20 cellular contexts compared by ENCODE assay signal in the genomic region with DNA sequence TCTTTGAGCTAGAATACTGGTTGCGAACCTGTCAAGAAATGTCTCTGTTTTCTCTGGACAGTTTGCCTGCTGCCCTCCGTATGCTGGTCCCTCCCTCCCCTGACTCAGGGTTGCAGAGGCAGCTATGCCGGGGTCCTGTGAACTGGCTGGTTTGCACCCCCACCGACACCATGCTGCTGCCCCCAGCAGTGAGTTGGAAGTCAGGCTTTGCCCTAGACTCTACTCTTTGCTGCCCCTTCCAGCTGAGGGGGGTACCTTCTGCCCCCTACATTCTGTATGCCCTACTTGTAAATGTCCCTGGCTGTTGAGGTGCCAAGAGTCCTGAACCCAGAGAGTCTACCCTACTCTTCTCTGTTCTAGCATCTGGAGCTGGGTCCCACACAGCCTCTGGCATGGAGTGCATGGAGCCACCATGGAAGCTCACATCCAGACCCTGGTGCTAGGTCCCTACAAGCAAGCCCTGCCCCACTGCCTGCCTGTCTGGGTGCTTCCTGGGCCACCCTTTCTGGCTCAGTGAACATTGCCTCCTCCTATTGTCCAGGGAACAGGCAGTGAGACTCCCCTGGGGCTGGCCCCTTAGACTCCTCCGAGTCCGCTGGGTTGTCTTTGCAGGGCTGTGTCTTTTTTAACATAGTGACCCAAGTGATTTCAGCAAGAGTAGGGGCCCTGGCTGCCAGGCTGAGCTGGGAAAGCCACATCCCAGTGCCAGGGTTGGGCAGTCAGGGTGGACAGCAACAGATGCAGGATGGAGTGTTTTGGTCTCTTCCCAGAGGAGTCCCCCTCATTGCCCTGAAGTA.
"Had no signal": no experiment of that assay in that cellular context is flagged by ENCODE, and none has a peak within 500 bp of the region (broad histone marks: within the 10 kb centered on the region; RNA-seq: fewer than 3 reads in every experiment).

No MANE protein-coding gene starts in this region.

- H3K27ac ChIP-seq: left ventricle myocardium inferior, neutrophil, pancreas, SJSA1 had no signal

- DNase-seq: activated gamma-delta T cell; activated naive CD4-positive, alpha-beta T cell treated with anti-CD3 and anti-CD28 coated beads, Interleukin-2, amount 50 U/mL, for 16 hours; activated naive CD8-positive, alpha-beta T cell treated with anti-CD3 and anti-CD28 coated beads, Interleukin-2, amount 50 U/mL, for 24 hours; activated T-cell treated with anti-CD3 and anti-CD28 coated beads, Interleukin-2, amount 50 U/mL, for 72 hours; dermis blood vessel endothelial cell; effector memory CD4-positive, alpha-beta T cell; glutamatergic neuron; hippocampal formation; left ventricle myocardium inferior; mammary epithelial cell; midbrain; natural killer cell; stimulated activated CD4-positive, alpha-beta T cell treated with anti-CD3 and anti-CD28 coated beads, Interleukin-12 subunit alpha, Interleukin-12 subunit beta, amount 100 ng/mL, for 4 hours; trophoblast cell had no signal

- H3K4me3 ChIP-seq: left ventricle myocardium inferior, pancreas, SJSA1 had no signal

- H3K4me1 ChIP-seq: pancreas, SJSA1 had no signal

- ATAC-seq: activated naive CD8-positive, alpha-beta T cell treated with anti-CD3 and anti-CD28 coated beads, Interleukin-2, amount 50 U/mL, for 24 hours; esophagus mucosa; natural killer cell; pancreas; right cardiac atrium had no signal

- H3K27me3 ChIP-seq: pancreas, SJSA1 had no signal

- H3K36me3 ChIP-seq: left ventricle myocardium inferior, neutrophil, pancreas, SJSA1 had no signal

- H3K27ac Mint-ChIP-seq: activated naive CD8-positive, alpha-beta T cell treated with anti-CD3 and anti-CD28 coated beads, Interleukin-2, amount 50 U/mL, for 24 hours; activated T-cell treated with anti-CD3 and anti-CD28 coated beads, Interleukin-2, amount 50 U/mL, for 72 hours; natural killer cell; T-helper 1 cell treated with Interleukin-12 subunit alpha and Interleukin-12 subunit beta and Interleukin-4 antibody, amounts not matched to agents 30 μg/mL and 1 μg/mL, for 36 hours had no signal

- H3K4me3 Mint-ChIP-seq: activated naive CD8-positive, alpha-beta T cell treated with anti-CD3 and anti-CD28 coated beads, Interleukin-2, amount 50 U/mL, for 24 hours; activated T-cell treated with anti-CD3 and anti-CD28 coated beads, Interleukin-2, amount 50 U/mL, for 72 hours; natural killer cell; T-helper 1 cell treated with Interleukin-12 subunit alpha and Interleukin-12 subunit beta and Interleukin-4 antibody, amounts not matched to agents 30 μg/mL and 1 μg/mL, for 36 hours had no signal

- H3K36me3 Mint-ChIP-seq: natural killer cell had no signal

- H3K9me3 ChIP-seq: left ventricle myocardium inferior, neutrophil, pancreas, SJSA1 had no signal

- H3K4me1 Mint-ChIP-seq: activated naive CD8-positive, alpha-beta T cell treated with anti-CD3 and anti-CD28 coated beads, Interleukin-2, amount 50 U/mL, for 24 hours had no signal

- H3K9me3 Mint-ChIP-seq: activated naive CD8-positive, alpha-beta T cell treated with anti-CD3 and anti-CD28 coated beads, Interleukin-2, amount 50 U/mL, for 24 hours; activated T-cell treated with anti-CD3 and anti-CD28 coated beads, Interleukin-2, amount 50 U/mL, for 72 hours; natural killer cell; T-helper 1 cell treated with Interleukin-12 subunit alpha and Interleukin-12 subunit beta and Interleukin-4 antibody, amounts not matched to agents 30 μg/mL and 1 μg/mL, for 36 hours had no signal
